Comparison of ENCODE assay signal across 20 cellular contexts in genomic region chr18:23158884-23159820, GRCh38. TPM values are rescaled to one million over a fixed set of nuclear protein-coding genes. Genes with fewer than 3 reads are reported as not detected.
A peak's percentile ranks its signal among the peaks of the same experiment; 100 is the strongest.
DNase-seq lines count a peak whose midpoint lies in the region; ATAC-seq and TF ChIP-seq lines count a peak whose summit lies in the region.
"Had no signal": no experiment of that assay in that cellular context is flagged by ENCODE, and none has a peak within 500 bp of the region (broad histone marks: within the 10 kb centered on the region; RNA-seq: fewer than 3 reads in every experiment).

No MANE protein-coding gene starts in this region.

- no peak overlapping the region for H3K9ac ChIP-seq in mammary epithelial cell (ENCODE audit: insufficient read depth, low read length)
- H3K9ac ChIP-seq in endocrine pancreas (ENCODE audit: control insufficient read depth, insufficient read depth, low read length), result peak overlapping the region; percentile 16
- H3K9ac ChIP-seq: BLaER1 treated with 17β-estradiol and CSF1 and Interleukin-3, amounts not matched to agents 10 nM and 100 nM had no signal

- H3K9me3 Mint-ChIP-seq in type B pancreatic cell, result no peaks in the 10 kb centered on the region
- H3K9me3 Mint-ChIP-seq: natural killer cell, T-cell had no signal

- peak; percentile 79 to 86 (median 83) for ATAC-seq in right lobe of liver
- ATAC-seq: GM12878, natural killer cell, T-cell had no signal

- TF ChIP-seq POLR2A in breast epithelium (IDR thresholded peaks at IDR 0.05), result no peak
- no peak for TF ChIP-seq POLR2A in right lobe of liver (IDR thresholded peaks at IDR 0.05)

- H3K9me3 ChIP-seq in breast epithelium (no peaks in the 10 kb centered on the region), mammary epithelial cell (replicated peaks; ENCODE audit: insufficient read depth, low read length) (no peaks in the 10 kb centered on the region), endocrine pancreas (ENCODE audit: control insufficient read depth, low read length) (no peaks in the 10 kb centered on the region), right lobe of liver (no peaks in the 10 kb centered on the region)
- H3K9me3 ChIP-seq: BLaER1 treated with 17β-estradiol and CSF1 and Interleukin-3, amounts not matched to agents 10 nM and 100 nM; esophagus muscularis mucosa; MG63; vagina had no signal

- peaks cover 0 to 14% of the 10 kb centered on the region in 2 donors for H3K4me1 ChIP-seq in breast epithelium
- peaks cover 8% of the 10 kb centered on the region for H3K4me1 ChIP-seq in mammary epithelial cell (ENCODE audit: insufficient read depth, low read length)
- H3K4me1 ChIP-seq in endocrine pancreas (ENCODE audit: control insufficient read depth, insufficient read depth, low read length), result peaks cover 6% of the 10 kb centered on the region
- peaks cover 0 to 28% (median 12%) of the 10 kb centered on the region in 4 donors for H3K4me1 ChIP-seq in right lobe of liver

- TF ChIP-seq CTCF in breast epithelium (IDR thresholded peaks at IDR 0.05) (no peak), mammary epithelial cell (conservative IDR thresholded peaks at IDR 0.05 in 1 of 2, IDR thresholded peaks at IDR 0.05 in 1 of 2; ENCODE audit: extremely low read depth in 1 of 2, insufficient read depth in 1 of 2, low read depth in 1 of 2, low read length in 2 of 2) (no peak), right lobe of liver (IDR thresholded peaks at IDR 0.05) (no peak), type B pancreatic cell (conservative IDR thresholded peaks at IDR 0.05) (no peak)

- in situ Hi-C loops in mammary epithelial cell (cut with MboI; ENCODE audit: low sequenced_read_pairs in 2 of 2), result no loop called here

- CTCF ChIA-PET in mammary epithelial cell (lab: Charles Lee; ENCODE audit: low non-redundant PET), result no interaction called here

- H3K27me3 Mint-ChIP-seq in type B pancreatic cell, result peaks cover 9% of the 10 kb centered on the region

- peaks cover 5% of the 10 kb centered on the region for H3K36me3 Mint-ChIP-seq in type B pancreatic cell
- H3K36me3 Mint-ChIP-seq: natural killer cell, T-cell had no signal

- peak overlapping the region; percentile 40 for H3K27ac Mint-ChIP-seq in type B pancreatic cell
- H3K27ac Mint-ChIP-seq: natural killer cell, progenitor cell of endocrine pancreas, T-cell had no signal

- no peaks in the 10 kb centered on the region for H3K79me2 ChIP-seq in mammary epithelial cell (ENCODE audit: insufficient read depth, low read length)

- H3K27ac ChIP-seq in breast epithelium (peak overlapping the region; percentile 21 to 70), mammary epithelial cell (ENCODE audit: insufficient read depth, low read depth, low read length) (no peak overlapping the region), right lobe of liver (peak overlapping the region in 2 of 3 donors; percentile 38 to 69)
- H3K27ac ChIP-seq: BLaER1 treated with 17β-estradiol and CSF1 and Interleukin-3, amounts not matched to agents 10 nM and 100 nM; esophagus muscularis mucosa; vagina had no signal

- H3K36me3 ChIP-seq in breast epithelium (no peaks in the 10 kb centered on the region), mammary epithelial cell (ENCODE audit: insufficient read depth, low read length) (no peaks in the 10 kb centered on the region), endocrine pancreas (ENCODE audit: control insufficient read depth, insufficient read depth, low read length) (no peaks in the 10 kb centered on the region), right lobe of liver (no peaks in the 10 kb centered on the region)
- H3K36me3 ChIP-seq: esophagus muscularis mucosa, MG63, vagina had no signal

- no peak overlapping the region for H2AFZ ChIP-seq in mammary epithelial cell (ENCODE audit: low read depth, low read length)

- DNase-seq in breast epithelium (ENCODE audit: low spot score in 2 of 2) (no peak), mammary epithelial cell (no peak), right lobe of liver (no peak), type B pancreatic cell (ENCODE audit: extremely low spot score, unreplicated experiment) (no peak), nucleus accumbens (lab: John Stamatoyannopoulos, UW) (no peak), NCI-H2171 treated with DMSO at 0.1 percent for 48 hours (lab: John Stamatoyannopoulos, UW) (no peak)
- no peak for DNase-seq in activated CD4-positive, alpha-beta T cell treated with anti-CD3 and anti-CD28 coated beads, Interleukin-2, amount 50 U/mL, for 48 hours
- DNase-seq: activated gamma-delta T cell, amygdala, DMS153, MG63, natural killer cell, NCI-H187 treated with DMSO at 0.1 percent for 48 hours, T-cell had no signal

- peak overlapping the region; percentile 39 for H3K4me3 Mint-ChIP-seq in type B pancreatic cell
- H3K4me3 Mint-ChIP-seq: natural killer cell, T-cell had no signal

- no TSS peak for BruUV-seq in mammary epithelial cell (replicated peaks; lab: Mats Ljungman, UMichigan)

- H3K4me2 ChIP-seq in mammary epithelial cell (ENCODE audit: insufficient read depth, low read depth, low read length), result no peak overlapping the region
- H3K4me2 ChIP-seq: BLaER1 treated with 17β-estradiol and CSF1 and Interleukin-3, amounts not matched to agents 10 nM and 100 nM had no signal

- intact Hi-C loops in breast epithelium (cut with DNase I; ENCODE audit: low total_unique reads), result no loop called here
- intact Hi-C loops in mammary epithelial cell (cut with micrococcal nuclease), result no loop called here
- intact Hi-C loops in right lobe of liver (cut with DNase I), result no loop called here

- no peaks in the 10 kb centered on the region for H4K20me1 ChIP-seq in mammary epithelial cell (ENCODE audit: insufficient read depth, low read length)

- WGBS in mammary epithelial cell (ENCODE audit: low coverage, missing lambda C conversion rate), result 62% methylated on average over 22 of the region's 22 CpGs
- 22% methylated on average over 9 of the region's 22 CpGs for whole genome bisulfite sequencing in right lobe of liver (ENCODE audit: insufficient coverage, low coverage, low lambda C conversion rate, missing lambda C conversion rate)

- dilution Hi-C loops in mammary epithelial cell (cut with HindIII; ENCODE audit: low sequenced_read_pairs), result no loop called here

- peaks cover 36% of the 10 kb centered on the region for H3K4me1 Mint-ChIP-seq in type B pancreatic cell (ENCODE audit: unreplicated experiment)
- H3K4me1 Mint-ChIP-seq: T-cell had no signal

- H3K27me3 ChIP-seq in breast epithelium (no peaks in the 10 kb centered on the region), mammary epithelial cell (ENCODE audit: insufficient read depth, low read length) (no peaks in the 10 kb centered on the region), endocrine pancreas (ENCODE audit: control insufficient read depth, insufficient read depth, low read length) (no peaks in the 10 kb centered on the region), right lobe of liver (no peaks in the 10 kb centered on the region)
- H3K27me3 ChIP-seq: BLaER1 treated with 17β-estradiol and CSF1 and Interleukin-3, amounts not matched to agents 10 nM and 100 nM; esophagus muscularis mucosa; MG63; vagina had no signal

- H3K4me3 ChIP-seq in breast epithelium (no peak overlapping the region), mammary epithelial cell (replicated peaks in 1 of 3; ENCODE audit: insufficient read depth in 1 of 3, low read depth in 2 of 3, low read length in 3 of 3) (no peak overlapping the region), endocrine pancreas (ENCODE audit: control insufficient read depth, insufficient read depth, low read length) (no peak overlapping the region), right lobe of liver (peak overlapping the region in 1 of 3 donors; percentile 2)
- H3K4me3 ChIP-seq: BLaER1 treated with 17β-estradiol and CSF1 and Interleukin-3, amounts not matched to agents 10 nM and 100 nM; esophagus muscularis mucosa; GM12878; MG63; vagina had no signal

RNA-seq across cellular contexts. Expression of gene CABLES1, which starts 23.9 kb away (rescaled TPM):
- total RNA-seq in breast epithelium (10 to 100 TPM; 18.1 to 28.7 (median 22.3) TPM), mammary epithelial cell (1 to 10 TPM; 2.7 to 2.8 TPM), right lobe of liver (10 to 100 TPM in 5 of 6 experiments, 1 to 10 TPM in 1; 7.4 to 21.5 (median 11.3) TPM), type B pancreatic cell (ENCODE audit: low replicate concordance) (11.4 and 31.1 TPM in 2 replicates)
- polyA plus RNA-seq in mammary epithelial cell, result 1.9 TPM
- polyA minus RNA-seq in mammary epithelial cell, result 6.5 TPM
